8 cellular contexts compared by ENCODE assay signal in the genomic region with DNA sequence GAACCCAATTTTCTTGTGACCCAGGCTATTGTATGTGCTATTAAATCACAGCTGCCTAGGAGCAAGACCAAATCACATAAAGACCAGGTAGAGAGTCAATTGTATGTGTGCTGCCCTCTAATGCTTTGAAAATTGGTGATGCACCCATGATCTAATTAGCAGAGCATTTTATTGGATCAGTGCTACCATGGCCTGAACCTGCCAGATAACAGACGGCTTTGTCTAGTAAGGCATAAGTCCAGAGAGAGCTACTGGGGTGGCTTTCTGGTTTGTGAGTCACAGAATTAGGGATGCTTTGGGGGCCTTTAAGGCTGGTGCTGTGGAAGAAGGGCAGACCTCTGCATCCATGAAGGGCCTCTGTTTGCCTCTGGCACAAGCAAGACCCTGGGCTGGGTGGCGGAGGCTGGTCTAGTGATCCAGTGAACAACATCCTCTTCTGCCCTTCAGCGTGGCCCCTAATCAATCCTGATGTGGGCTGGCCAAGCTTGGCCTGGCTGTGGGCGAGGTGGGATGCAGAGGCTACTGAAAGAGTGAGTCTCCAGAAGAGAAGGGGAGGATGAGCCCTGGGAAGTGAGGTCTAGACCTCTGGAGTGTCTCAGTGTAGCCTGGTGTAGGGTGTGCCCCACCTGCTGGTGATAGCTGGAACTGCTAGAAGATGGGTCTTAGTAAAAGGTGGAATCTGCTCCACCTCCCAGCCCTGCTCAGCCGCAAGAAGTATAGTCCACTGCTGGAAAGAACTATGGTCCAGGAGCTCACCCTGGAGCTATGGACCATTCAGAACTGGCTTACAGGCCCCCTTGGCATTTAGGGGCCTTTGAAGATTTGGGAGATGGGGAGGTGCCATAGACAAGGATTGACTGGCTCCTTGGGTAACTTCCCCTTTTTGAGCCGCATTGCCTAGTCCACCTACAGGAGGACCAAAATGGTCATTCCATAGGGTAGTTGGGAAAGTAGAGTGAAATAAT. TPM values are rescaled to one million over a fixed set of nuclear protein-coding genes. Genes with fewer than 3 reads are reported as not detected.
DNase-seq lines count a peak whose midpoint lies in the region; ATAC-seq and TF ChIP-seq lines count a peak whose summit lies in the region.

No MANE protein-coding gene starts in this region.

- no peak for TF ChIP-seq POLR2A in vagina (IDR thresholded peaks at IDR 0.05)

- no peak overlapping the region for H3K27ac Mint-ChIP-seq in activated naive CD8-positive, alpha-beta T cell treated with anti-CD3 and anti-CD28 coated beads, Interleukin-2, amount 50 U/mL, for 24 hours

- TF ChIP-seq CTCF in GM12872 (IDR thresholded peaks at IDR 0.05; ENCODE audit: insufficient read depth, low read depth, low read length) (peak; percentile 98), heart right ventricle (IDR thresholded peaks at IDR 0.05) (peak; percentile 85 to 95 (median 92)), vagina (IDR thresholded peaks at IDR 0.05) (peak; percentile 68 to 78 (median 69))

- peaks cover 11% of the 10 kb centered on the region for H3K27me3 Mint-ChIP-seq in activated naive CD8-positive, alpha-beta T cell treated with anti-CD3 and anti-CD28 coated beads, Interleukin-2, amount 50 U/mL, for 24 hours

- H3K4me3 Mint-ChIP-seq in activated naive CD8-positive, alpha-beta T cell treated with anti-CD3 and anti-CD28 coated beads, Interleukin-2, amount 50 U/mL, for 24 hours, result no peak overlapping the region

- H3K27me3 ChIP-seq in heart right ventricle, result no peaks in the 10 kb centered on the region
- H3K27me3 ChIP-seq in vagina, result no peaks in the 10 kb centered on the region

- H3K4me1 ChIP-seq in heart right ventricle, result peaks cover 0 to 20% (median 0%) of the 10 kb centered on the region in 9 donors
- H3K4me1 ChIP-seq in vagina, result no peaks in the 10 kb centered on the region

- no peaks in the 10 kb centered on the region for H3K9me3 Mint-ChIP-seq in activated naive CD8-positive, alpha-beta T cell treated with anti-CD3 and anti-CD28 coated beads, Interleukin-2, amount 50 U/mL, for 24 hours

- H3K27ac ChIP-seq in heart right ventricle (no peak overlapping the region), vagina (no peak overlapping the region)

- no peak overlapping the region for H3K4me3 ChIP-seq in heart right ventricle
- no peak overlapping the region for H3K4me3 ChIP-seq in vagina

- 53 to 54% methylated on average over 6 of the region's 6 CpGs for WGBS in heart right ventricle, 2 donors

- no peaks in the 10 kb centered on the region for H3K36me3 Mint-ChIP-seq in activated naive CD8-positive, alpha-beta T cell treated with anti-CD3 and anti-CD28 coated beads, Interleukin-2, amount 50 U/mL, for 24 hours (ENCODE audit: low read depth)

- intact Hi-C loops in heart right ventricle (cut with DNase I), result loop anchor here (1.0 to 10.0 kb wide), 12 partner anchors 42 to 405 kb away; partner anchors contain the start of gene RAB5IF (in 2 of the 10)
- intact Hi-C loops in vagina (cut with DNase I), result no loop called here

- H3K36me3 ChIP-seq in heart right ventricle (peaks cover 0 to 62% (median 0%) of the 10 kb centered on the region in 9 donors), vagina (peaks cover 0 to 26% of the 10 kb centered on the region in 2 donors)

- peak; percentile 58 for ATAC-seq in activated naive CD8-positive, alpha-beta T cell treated with anti-CD3 and anti-CD28 coated beads, Interleukin-2, amount 50 U/mL, for 24 hours
- ATAC-seq in heart right ventricle, result peak; percentile 57 to 83 (median 76)
- ATAC-seq in HG03045 (IDR thresholded peaks at IDR 0.05; ENCODE audit: unreplicated experiment), result no peak

- H3K4me1 Mint-ChIP-seq in activated naive CD8-positive, alpha-beta T cell treated with anti-CD3 and anti-CD28 coated beads, Interleukin-2, amount 50 U/mL, for 24 hours, result peaks cover 4% of the 10 kb centered on the region

- DNase-seq in NCI-H1417 (lab: John Stamatoyannopoulos, UW) (peak; percentile 73 to 89 (median 73)), SW480 (ENCODE audit: low spot score) (peak; percentile 82), heart right ventricle (peak; percentile 65 to 81), pulmonary artery endothelial cell (ENCODE audit: low read depth, low spot score) (peak; percentile 30), vagina (ENCODE audit: extremely low spot score in 2 of 2) (no peak)
- DNase-seq in activated naive CD8-positive, alpha-beta T cell treated with anti-CD3 and anti-CD28 coated beads, Interleukin-2, amount 50 U/mL, for 24 hours, result peak; percentile 79

- H3K9me3 ChIP-seq in heart right ventricle (no peaks in the 10 kb centered on the region), vagina (no peaks in the 10 kb centered on the region)

RNA-seq across cellular contexts. Expression of gene AAR2, which starts 36.7 kb away (rescaled TPM):
- total RNA-seq in heart right ventricle (10 to 100 TPM; 13.9 to 20.5 (median 15.2) TPM), pulmonary artery endothelial cell (31.4 and 32.6 TPM in 2 replicates), vagina (23.8 TPM)
- 10 to 100 TPM in 1 of 2 donors, 1 to 10 TPM in 1; 7.8 to 22.7 TPM for polyA plus RNA-seq in heart right ventricle

RNA-seq across cellular contexts. Expression of gene EPB41L1, which starts 45.0 kb away (rescaled TPM):
- total RNA-seq in heart right ventricle, result 10 to 100 TPM; 11.1 to 21.7 (median 16.9) TPM
- 1 to 10 TPM; 7.5 to 8.0 TPM for polyA plus RNA-seq in heart right ventricle
- total RNA-seq in pulmonary artery endothelial cell, result 10.7 and 11.9 TPM in 2 replicates
- total RNA-seq in vagina, result 54.8 TPM

Comparison
In these comparisons a context has a peak if more than half of its experiments do, and no peak if none do; other contexts are left out.
1. DNase-seq: peak in NCI-H1417 (3 of 3), SW480 (single experiment), activated naive CD8-positive, alpha-beta T cell treated with anti-CD3 and anti-CD28 coated beads, Interleukin-2, amount 50 U/mL, for 24 hours (single experiment), heart right ventricle (2 of 2) and pulmonary artery endothelial cell (single experiment); none in vagina (0 of 2).
2. Peak in every context shown above with its lines, with median percentiles within 50 percentile points of each other: CTCF ChIP-seq.